ENCODE assay signal across 17 cellular contexts in the genomic region with DNA sequence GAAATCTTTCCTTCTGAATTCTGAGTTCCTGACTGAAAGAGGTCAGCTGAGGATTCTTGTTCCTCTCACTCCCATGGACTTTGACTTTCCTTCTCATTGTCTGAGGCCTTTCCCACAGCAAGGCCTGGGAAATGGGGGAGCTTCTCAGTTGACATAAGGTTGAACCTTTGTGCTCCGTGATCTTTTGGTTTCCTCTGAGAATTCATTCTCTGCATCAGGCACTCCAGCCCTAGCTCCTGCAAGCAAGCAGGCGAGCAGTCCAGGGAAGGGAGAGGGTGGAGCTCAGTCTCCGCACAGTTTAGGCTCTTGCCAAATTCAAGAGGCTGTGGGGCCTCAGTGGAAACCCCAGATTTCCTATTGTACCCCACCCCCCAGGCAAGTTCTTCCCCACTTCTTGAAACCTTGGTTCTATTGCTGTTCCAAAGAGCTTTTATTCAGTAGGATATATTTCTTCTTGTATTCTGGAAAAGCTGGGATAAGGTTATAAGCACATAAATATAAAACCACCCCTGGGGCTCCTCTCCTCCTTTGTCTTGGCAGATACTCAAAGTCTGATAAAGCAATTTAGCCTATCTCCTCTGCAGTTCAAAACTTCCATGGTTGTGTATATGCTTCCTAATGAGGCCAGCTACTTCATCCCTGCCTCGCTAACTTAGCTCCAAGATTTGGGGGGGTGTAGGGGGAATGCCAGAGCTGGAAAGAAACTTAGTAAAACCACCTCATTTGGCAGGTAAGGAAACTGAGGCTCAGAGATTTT.
"Had no signal": no experiment of that assay in that cellular context is flagged by ENCODE, and none has a peak within 500 bp of the region (broad histone marks: within the 10 kb centered on the region; RNA-seq: fewer than 3 reads in every experiment).

No MANE protein-coding gene starts in this region.

- H3K79me2 ChIP-seq: hepatocyte, parathyroid adenoma had no signal

- H3K27ac ChIP-seq: hepatocyte, parathyroid adenoma, prostate gland, sigmoid colon had no signal

- H3K27me3 ChIP-seq: dorsolateral prefrontal cortex, hepatocyte, sigmoid colon had no signal

- H3K9me3 Mint-ChIP-seq: central memory CD8-positive, alpha-beta T cell; natural killer cell treated with Interleukin-12 subunit alpha and Interleukin-12 subunit beta and Interleukin-15 and Interleukin-18, amount 100 ng/mL, for 72 hours; type B pancreatic cell had no signal

- H3K27ac Mint-ChIP-seq: natural killer cell treated with Interleukin-12 subunit alpha and Interleukin-12 subunit beta and Interleukin-15 and Interleukin-18, amount 100 ng/mL, for 72 hours; type B pancreatic cell had no signal

- DNase-seq: cortex of kidney; dorsolateral prefrontal cortex; effector CD8-positive, alpha-beta T cell; kidney; left colon; mammary epithelial cell; sigmoid colon; small intestine; stimulated activated CD4-positive, alpha-beta T cell treated with anti-CD3 and anti-CD28 coated beads, Interleukin-12 subunit alpha, Interleukin-12 subunit beta, amount 100 ng/mL, for 4 hours; stimulated activated CD4-positive, alpha-beta T cell treated with anti-CD3 and anti-CD28 coated beads, Interleukin-2, amount 100 ng/mL, for 48 hours; stimulated activated naive CD4-positive, alpha-beta T cell treated with Interleukin-2 at 50 U/mL for 16 hours had no signal

- H3K9ac ChIP-seq: parathyroid adenoma had no signal

- H3K4me3 Mint-ChIP-seq: central memory CD8-positive, alpha-beta T cell; natural killer cell treated with Interleukin-12 subunit alpha and Interleukin-12 subunit beta and Interleukin-15 and Interleukin-18, amount 100 ng/mL, for 72 hours; type B pancreatic cell had no signal

- H3K4me1 ChIP-seq: parathyroid adenoma, prostate gland, sigmoid colon had no signal

- H3K36me3 Mint-ChIP-seq: natural killer cell treated with Interleukin-12 subunit alpha and Interleukin-12 subunit beta and Interleukin-15 and Interleukin-18, amount 100 ng/mL, for 72 hours; type B pancreatic cell had no signal

- H3K4me3 ChIP-seq: dorsolateral prefrontal cortex, hepatocyte, prostate gland, sigmoid colon had no signal

- H3K4me2 ChIP-seq: hepatocyte had no signal

- H3K27me3 Mint-ChIP-seq: central memory CD8-positive, alpha-beta T cell; type B pancreatic cell had no signal

- H2AFZ ChIP-seq: hepatocyte, parathyroid adenoma had no signal

- H3K36me3 ChIP-seq: prostate gland, sigmoid colon had no signal

- H3K9me3 ChIP-seq: prostate gland, sigmoid colon had no signal

- H3K4me1 Mint-ChIP-seq: central memory CD8-positive, alpha-beta T cell had no signal

- ATAC-seq: left colon; natural killer cell treated with Interleukin-12 subunit alpha and Interleukin-12 subunit beta and Interleukin-15 and Interleukin-18, amount 100 ng/mL, for 72 hours had no signal
